8 cellular contexts compared by ENCODE assay signal in the genomic region with DNA sequence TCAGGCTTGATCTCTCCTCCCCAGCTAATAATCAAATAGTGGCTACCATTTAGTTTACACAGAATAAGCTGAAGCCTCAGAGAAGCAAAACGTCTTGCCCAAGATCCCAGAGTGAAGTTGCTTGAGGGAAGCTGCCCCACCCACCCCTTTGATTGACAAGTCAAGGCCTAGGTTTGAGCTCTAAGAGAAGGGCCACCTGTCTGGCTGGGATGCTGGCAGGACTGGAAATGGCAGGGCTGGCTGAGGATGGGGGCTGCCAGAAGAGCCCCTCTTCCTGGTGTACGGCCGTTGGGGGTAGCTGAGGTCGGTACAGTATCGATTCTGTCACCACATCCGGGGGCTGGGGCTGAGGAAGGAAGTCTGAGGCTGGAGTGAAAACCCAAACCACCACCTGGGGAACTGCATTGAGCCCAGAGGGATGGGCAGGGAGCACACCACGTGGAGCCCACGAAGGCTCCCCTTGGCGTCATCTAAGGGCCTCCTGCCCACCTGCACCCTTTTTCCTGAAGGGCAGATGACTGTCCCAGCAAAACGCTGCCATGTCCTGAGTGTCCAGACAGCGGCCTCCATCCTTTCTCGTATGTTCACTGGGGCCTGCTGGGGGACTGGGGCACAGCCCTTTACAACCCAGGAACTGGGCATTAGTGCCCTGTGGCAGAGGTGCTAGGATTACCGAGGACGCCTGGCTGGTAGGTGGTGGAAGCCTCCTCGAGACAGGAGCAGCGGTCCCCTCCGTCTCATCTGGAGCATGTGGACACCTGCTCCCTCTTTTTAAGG. TPM values are rescaled to one million over a fixed set of nuclear protein-coding genes. Genes with fewer than 3 reads are reported as not detected.
A peak's percentile ranks its signal among the peaks of the same experiment; 100 is the strongest.
DNase-seq lines count a peak whose midpoint lies in the region; ATAC-seq and TF ChIP-seq lines count a peak whose summit lies in the region.

No MANE protein-coding gene starts in this region.

- peak; percentile 89 for DNase-seq in GM12865 (ENCODE audit: low read depth)
- DNase-seq in KG1 (lab: John Stamatoyannopoulos, UW) = peak; percentile 75
- peak; percentile 44 to 53 for DNase-seq in activated CD4-positive, alpha-beta T cell treated with anti-CD3 and anti-CD28 coated beads for 4 hours
- DNase-seq in effector CD4-positive, alpha-beta T cell = peak; percentile 48
- DNase-seq in progenitor cell of endocrine pancreas (ENCODE audit: low spot score, unreplicated experiment) = no peak
- no peak for DNase-seq in HK-2 (ENCODE audit: unreplicated experiment)
- DNase-seq in kidney glomerular epithelial cell (lab: John Stamatoyannopoulos, UW) = no peak

- no peak for ATAC-seq in HG03025 (IDR thresholded peaks at IDR 0.05; ENCODE audit: low FRiP score, unreplicated experiment)

- H3K4me3 ChIP-seq in GM12865 (ENCODE audit: low read depth, low read length) = peak overlapping the region; percentile 97

- peaks cover 4% of the 10 kb centered on the region for H3K36me3 Mint-ChIP-seq in progenitor cell of endocrine pancreas (ENCODE audit: insufficient read depth)

- H3K9me3 Mint-ChIP-seq in progenitor cell of endocrine pancreas (ENCODE audit: low read depth) = no peaks in the 10 kb centered on the region

- peaks cover 15% of the 10 kb centered on the region for H3K4me1 Mint-ChIP-seq in progenitor cell of endocrine pancreas (ENCODE audit: low read depth)

- peak overlapping the region; percentile 93 for H3K4me3 Mint-ChIP-seq in progenitor cell of endocrine pancreas (ENCODE audit: low read depth)

- no peaks in the 10 kb centered on the region for H3K27me3 Mint-ChIP-seq in progenitor cell of endocrine pancreas

- H3K27ac Mint-ChIP-seq in progenitor cell of endocrine pancreas = peak overlapping the region; percentile 85

- TF ChIP-seq CTCF in GM12865 (IDR thresholded peaks at IDR 0.05; ENCODE audit: insufficient read depth, low read depth, low read length, missing control alignments) (no peak), progenitor cell of endocrine pancreas (IDR thresholded peaks at IDR 0.05; ENCODE audit: unreplicated experiment) (no peak)

RNA-seq across cellular contexts. Expression of a gene that starts 1.4 kb away (rescaled TPM):
- total RNA-seq in progenitor cell of endocrine pancreas = 69.3 and 74.9 TPM in 2 replicates

RNA-seq across cellular contexts. Expression of a gene that starts 27.5 kb away (rescaled TPM):
- 42.9 and 44.1 TPM in 2 replicates for total RNA-seq in progenitor cell of endocrine pancreas

RNA-seq across cellular contexts. Expression of a gene that starts 27.9 kb away (rescaled TPM):
- total RNA-seq in progenitor cell of endocrine pancreas = 115 and 117 TPM in 2 replicates

RNA-seq across cellular contexts. Expression of a gene that starts 57.4 kb away (rescaled TPM):
- 2.6 and 3.1 TPM in 2 replicates for total RNA-seq in progenitor cell of endocrine pancreas

Comparison
In these comparisons a context has a peak if more than half of its experiments do, and no peak if none do; other contexts are left out.
1. DNase-seq: peak in GM12865 (single experiment), KG1 (single experiment), activated CD4-positive, alpha-beta T cell treated with anti-CD3 and anti-CD28 coated beads for 4 hours (2 of 2) and effector CD4-positive, alpha-beta T cell (single experiment); none in progenitor cell of endocrine pancreas (single experiment), HK-2 (single experiment) and kidney glomerular epithelial cell (single experiment).